Comparison of ENCODE assay signal across 12 cellular contexts in genomic region chr11:85844439-85845051, GRCh38. TPM values are rescaled to one million over a fixed set of nuclear protein-coding genes. Genes with fewer than 3 reads are reported as not detected.
DNase-seq lines count a peak whose midpoint lies in the region; ATAC-seq, FAIRE-seq and TF ChIP-seq lines count a peak whose summit lies in the region.
"Had no signal": no experiment of that assay in that cellular context is flagged by ENCODE, and none has a peak within 500 bp of the region (broad histone marks: within the 10 kb centered on the region; RNA-seq: fewer than 3 reads in every experiment).

No MANE protein-coding gene starts in this region.

- H4K20me1 ChIP-seq in IMR-90 (ENCODE audit: insufficient read depth, low read length): no peaks in the 10 kb centered on the region

- H2BK5ac ChIP-seq in IMR-90 (ENCODE audit: low read depth, low read length, poor library complexity, severe bottlenecking): peak overlapping the region; percentile 20

- H3K4me1 ChIP-seq in IMR-90 (ENCODE audit: control insufficient read depth, insufficient read depth, low read length) (peaks cover 2% of the 10 kb centered on the region; the same call in 1 of the 2 replicates), pancreas (peaks cover 0 to 7% (median 0%) of the 10 kb centered on the region in 3 donors)

- H2BK20ac ChIP-seq in IMR-90 (ENCODE audit: low read depth, low read length): no peak overlapping the region; the same call in 1 of the 2 replicates

- peak overlapping the region; percentile 63 for H2AFZ ChIP-seq in IMR-90 (replicated peaks; ENCODE audit: low read length, poor library complexity)

- no peak overlapping the region for H3K4ac ChIP-seq in IMR-90 (ENCODE audit: low read depth, low read length)

- ATAC-seq in GM18511 (IDR thresholded peaks at IDR 0.05; ENCODE audit: unreplicated experiment) (peak; percentile 69), IMR-90 (ENCODE audit: low read depth) (peak; percentile 54), pancreas (peak; percentile 93 to 96 (median 94))

- H3K18ac ChIP-seq in IMR-90 (ENCODE audit: low read depth, low read length): no peak overlapping the region

- H2AK5ac ChIP-seq in IMR-90 (ENCODE audit: low read depth, low read length): peak overlapping the region; percentile 43; the same call in 1 of the 2 replicates

- H3K4me2 ChIP-seq in IMR-90 (ENCODE audit: low read depth, low read length): no peak overlapping the region

- H3K4me3 ChIP-seq in IMR-90 (ENCODE audit: insufficient read depth, low read depth, low read length) (no peak overlapping the region), pancreas (no peak overlapping the region)

- no peak overlapping the region for H4K5ac ChIP-seq in IMR-90 (ENCODE audit: low read depth, low read length)

- WGBS in IMR-90 (ENCODE audit: extremely low coverage in 2 of 2, insufficient read length in 1 of 2), 2 experiments: 75% methylated on average over 2 of the region's 2 CpGs; no CpG with 5 or more reads in 1 of the 2 experiments
- 50 to 67% methylated on average over 2 of the region's 2 CpGs for WGBS in pancreas, 2 donors

- no peaks in the 10 kb centered on the region for H3K9me3 Mint-ChIP-seq in MCF 10A (ENCODE audit: unreplicated experiment)

- H3K4me3 Mint-ChIP-seq in MCF 10A (ENCODE audit: unreplicated experiment): no peak overlapping the region

- peaks cover 13% of the 10 kb centered on the region for H3K4me1 Mint-ChIP-seq in MCF 10A (ENCODE audit: insufficient read depth, unreplicated experiment)

- CTCF ChIA-PET in IMR-90 (lab: Yijun Ruan, JAX): no interaction called here
- CTCF ChIA-PET in MCF 10A (lab: Yijun Ruan, JAX): interaction anchor here (0.6 to 1.5 kb wide), 5 partner anchors 11 to 221 kb away, joined by 3 to 5 read pairs (median 3); partner anchors contain the start of gene CCDC83

- POLR2A ChIA-PET in IMR-90 (lab: Charles Lee; ENCODE audit: unreplicated experiment): no interaction called here
- POLR2A ChIA-PET in MCF 10A (lab: Yijun Ruan, JAX): interaction anchor here (0.6 to 2.2 kb wide), 11 partner anchors 10 to 331 kb away, joined by 3 to 9 read pairs (median 3); partner anchors contain the start of genes CCDC83 and TMEM126B

- H3K9ac ChIP-seq in IMR-90 (ENCODE audit: low read depth, low read length): no peak overlapping the region

- peak; percentile 80 for DNase-seq in IMR-90
- DNase-seq in MCF 10A (ENCODE audit: unreplicated experiment): peak; percentile 91
- peak in 1 of 6 donors; percentile 23 for DNase-seq in pancreas
- no peak for DNase-seq in Ammon's horn (ENCODE audit: low spot score)
- DNase-seq in activated CD4-positive, alpha-beta T cell treated with anti-CD3 and anti-CD28 coated beads for 1 hour: no peak
- DNase-seq in GOT3 (lab: John Stamatoyannopoulos, UW): no peak
- no peak for DNase-seq in activated CD8-positive, alpha-beta memory T cell treated with anti-CD3 and anti-CD28 coated beads for 24 hours
- DNase-seq: amniotic stem cell, NCI-H524 treated with DMSO at 0.1 percent for 48 hours had no signal

- H3K36me3 Mint-ChIP-seq in MCF 10A (ENCODE audit: insufficient read depth, unreplicated experiment): no peaks in the 10 kb centered on the region

- BruUV-seq in IMR-90 (replicated peaks; lab: Mats Ljungman, UMichigan) (no TSS peak), MCF 10A (replicated peaks; lab: Mats Ljungman, UMichigan) (no TSS peak)

- no peak for TF ChIP-seq CTCF in IMR-90 (conservative IDR thresholded peaks at IDR 0.05; ENCODE audit: low read depth, low read length)
- no peak for TF ChIP-seq CTCF in MCF 10A (IDR thresholded peaks at IDR 0.05; ENCODE audit: unreplicated experiment)
- no peak for TF ChIP-seq CTCF in pancreas (IDR thresholded peaks at IDR 0.05)

- dilution Hi-C loops in IMR-90 (cut with HindIII; ENCODE audit: low sequenced_read_pairs, unreplicated experiment): no loop called here

- no peak overlapping the region for H3K56ac ChIP-seq in IMR-90 (ENCODE audit: extremely low read depth, insufficient read depth, low read length)

- no peaks in the 10 kb centered on the region for H3K27me3 Mint-ChIP-seq in MCF 10A (ENCODE audit: insufficient read depth, unreplicated experiment)

- H3K27ac ChIP-seq in IMR-90 (ENCODE audit: insufficient read depth, low read length): no peak overlapping the region
- H3K27ac ChIP-seq in pancreas: peak overlapping the region in 2 of 4 donors; percentile 24 to 69

- peaks cover 7% of the 10 kb centered on the region; the same call in 1 of the 2 replicates for H3K9me1 ChIP-seq in IMR-90 (ENCODE audit: insufficient read depth, low read length)

- H2BK120ac ChIP-seq in IMR-90 (ENCODE audit: low read depth, low read length): no peak overlapping the region

- no peak overlapping the region for H2BK15ac ChIP-seq in IMR-90 (ENCODE audit: low read depth, low read length)

- no peak overlapping the region for H2AK9ac ChIP-seq in IMR-90 (replicated peaks; ENCODE audit: low read depth, low read length, poor library complexity)

- H4K8ac ChIP-seq in IMR-90 (ENCODE audit: low read depth in 2 of 2, low read length in 2 of 2): no peak overlapping the region

- H4K91ac ChIP-seq in IMR-90 (ENCODE audit: insufficient read depth, low read depth, low read length): no peak overlapping the region

- H3K36me3 ChIP-seq in IMR-90 (ENCODE audit: control insufficient read depth, insufficient read depth, low read length) (no peaks in the 10 kb centered on the region), pancreas (no peaks in the 10 kb centered on the region)

- no peak for TF ChIP-seq POLR2A in IMR-90 (IDR thresholded peaks at IDR 0.05; ENCODE audit: low read depth, low read length)

- peak overlapping the region; percentile 29; the same call in 1 of the 2 replicates for H3K23ac ChIP-seq in IMR-90 (ENCODE audit: low read depth, low read length)

- 0 out of 2 replicates have a peak overlapping the region, but pooled peaks have one; percentile 12 for H3K14ac ChIP-seq in IMR-90 (replicated peaks; ENCODE audit: low read depth, low read length)

- no peak for TF ChIP-seq RAD21 in IMR-90 (IDR thresholded peaks at IDR 0.05; ENCODE audit: low read length)

- H3K27ac Mint-ChIP-seq in MCF 10A (ENCODE audit: low read depth, unreplicated experiment): peak overlapping the region; percentile 36

- H3K79me1 ChIP-seq in IMR-90 (ENCODE audit: low read depth in 1 of 2, low read length in 2 of 2): no peaks in the 10 kb centered on the region

- intact Hi-C loops in IMR-90 (cut with micrococcal nuclease) (no loop called here), MCF 10A (cut with micrococcal nuclease) (loop anchor here (1.0 kb wide), 1 partner anchor 179 kb away; the partner anchor contains the start of gene CREBZF), pancreas (cut with DNase I) (loop anchor here in 1 of 3 donors (5.0 kb wide), 1 partner anchor 242 kb away; no protein-coding TSS in a partner anchor)

- H3K27me3 ChIP-seq in IMR-90 (ENCODE audit: control insufficient read depth, insufficient read depth, low read length): no peaks in the 10 kb centered on the region
- no peaks in the 10 kb centered on the region for H3K27me3 ChIP-seq in pancreas

- in situ Hi-C loops in IMR-90 (cut with MboI; ENCODE audit: low sequenced_read_pairs): no loop called here

- H3K9me3 ChIP-seq in IMR-90 (ENCODE audit: control insufficient read depth, insufficient read depth, low read length): no peaks in the 10 kb centered on the region; the same call in 1 of the 2 replicates
- no peaks in the 10 kb centered on the region for H3K9me3 ChIP-seq in pancreas

- FAIRE-seq in pancreas (lab: Jason Lieb, UNC): no peak

TF ChIP-seq in IMR-90, 13 proteins besides CTCF, POLR2A, EP300 and RAD21:
- TF ChIP-seq CEBPB (IDR thresholded peaks at IDR 0.05; ENCODE audit: low read depth, low read length) (peak; percentile 92), CHD1 (IDR thresholded peaks at IDR 0.05; ENCODE audit: low read depth, low read length) (no peak), NFE2L2 (IDR thresholded peaks at IDR 0.05; ENCODE audit: low read depth, low read length) (peak; percentile 42; the same call in 1 of the 2 replicates), RFX5 (IDR thresholded peaks at IDR 0.05; ENCODE audit: low read depth, low read length) (no peak), MAZ (IDR thresholded peaks at IDR 0.05; ENCODE audit: borderline replicate concordance, low read depth, low read length) (no peak)
TF ChIP-seq in IMR-90: peak in this region for 2.

RNA-seq across cellular contexts. Expression of gene CCDC83, which starts 10.6 kb away (rescaled TPM):
- total RNA-seq in IMR-90 (2012; rRNA removed): not detected in 2 replicates
- not detected in 2 replicates for polyA plus RNA-seq in IMR-90 (2012; rRNA removed)
- not detected in 2 replicates for polyA plus RNA-seq in IMR-90 (2012; cell fraction: cytosol; rRNA removed)
- polyA plus RNA-seq in IMR-90 (2012; cell fraction: nucleus; rRNA removed; ENCODE audit: low replicate concordance): not detected in 2 replicates
- not detected in 2 replicates for total RNA-seq in MCF 10A (2022)
- total RNA-seq in pancreas: not detected
- polyA plus RNA-seq in pancreas: not detected
- total RNA-seq: glomerular endothelial cell had no signal
- polyA plus RNA-seq: neural cell had no signal

RNA-seq across cellular contexts. Expression of gene SYTL2, which starts 33.6 kb away (rescaled TPM):
- total RNA-seq in IMR-90 (2012; rRNA removed) (45.2 and 59.4 TPM in 2 replicates), MCF 10A (2022) (2.1 and 2.7 TPM in 2 replicates), pancreas (10 to 100 TPM in 1 of 6 donors, 1 to 10 TPM in 5; 2.8 to 12.2 (median 4.1) TPM)
- polyA plus RNA-seq in IMR-90 (2012; rRNA removed) (49.5 and 70.0 TPM in 2 replicates), pancreas (1 to 10 TPM; 2.5 to 4.1 TPM)
- 13.7 and 35.1 TPM in 2 replicates for polyA plus RNA-seq in IMR-90 (2012; cell fraction: cytosol; rRNA removed)
- 31.2 and 414 TPM in 2 replicates for polyA plus RNA-seq in IMR-90 (2012; cell fraction: nucleus; rRNA removed; ENCODE audit: low replicate concordance)

Comparison
In these comparisons a context has a peak if more than half of its experiments do, and no peak if none do; other contexts are left out.
1. DNase-seq: peak in IMR-90 (single experiment) and MCF 10A (single experiment); none in Ammon's horn (single experiment), activated CD4-positive, alpha-beta T cell treated with anti-CD3 and anti-CD28 coated beads for 1 hour (single experiment), GOT3 (single experiment) and activated CD8-positive, alpha-beta memory T cell treated with anti-CD3 and anti-CD28 coated beads for 24 hours (single experiment).
2. Peak in every context shown above with its lines, with median percentiles within 50 percentile points of each other: ATAC-seq.